ENCODE assay signal across 8 cellular contexts in the genomic region with DNA sequence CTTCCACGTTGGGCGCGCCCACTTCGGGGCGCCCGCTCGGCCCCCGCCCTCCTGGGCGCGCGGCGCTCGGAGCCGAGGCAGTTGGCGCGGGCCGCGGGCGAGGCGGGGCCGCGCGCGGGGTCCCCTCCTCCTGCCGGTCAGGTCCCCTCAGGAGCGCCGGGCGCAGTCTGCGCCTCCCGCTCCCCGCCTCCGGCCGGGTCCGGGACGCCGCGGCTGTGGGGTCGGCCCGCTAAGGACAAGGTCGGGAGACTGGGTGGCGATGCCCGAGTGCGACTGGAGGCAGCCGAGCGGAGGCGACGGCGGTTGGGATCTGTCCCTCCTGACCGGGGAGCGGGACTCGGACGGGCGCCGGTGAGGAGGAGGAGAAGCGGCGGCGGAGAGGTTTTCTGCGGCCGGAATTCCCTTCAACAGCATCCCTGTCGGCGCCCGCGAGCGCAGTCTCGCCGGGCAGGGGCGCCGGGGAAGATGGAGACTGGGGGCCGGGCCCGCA. TPM values are rescaled to one million over a fixed set of nuclear protein-coding genes. Genes with fewer than 3 reads are reported as not detected.
A peak's percentile ranks its signal among the peaks of the same experiment; 100 is the strongest.
DNase-seq lines count a peak whose midpoint lies in the region; ATAC-seq and TF ChIP-seq lines count a peak whose summit lies in the region.

A gene with protein sequence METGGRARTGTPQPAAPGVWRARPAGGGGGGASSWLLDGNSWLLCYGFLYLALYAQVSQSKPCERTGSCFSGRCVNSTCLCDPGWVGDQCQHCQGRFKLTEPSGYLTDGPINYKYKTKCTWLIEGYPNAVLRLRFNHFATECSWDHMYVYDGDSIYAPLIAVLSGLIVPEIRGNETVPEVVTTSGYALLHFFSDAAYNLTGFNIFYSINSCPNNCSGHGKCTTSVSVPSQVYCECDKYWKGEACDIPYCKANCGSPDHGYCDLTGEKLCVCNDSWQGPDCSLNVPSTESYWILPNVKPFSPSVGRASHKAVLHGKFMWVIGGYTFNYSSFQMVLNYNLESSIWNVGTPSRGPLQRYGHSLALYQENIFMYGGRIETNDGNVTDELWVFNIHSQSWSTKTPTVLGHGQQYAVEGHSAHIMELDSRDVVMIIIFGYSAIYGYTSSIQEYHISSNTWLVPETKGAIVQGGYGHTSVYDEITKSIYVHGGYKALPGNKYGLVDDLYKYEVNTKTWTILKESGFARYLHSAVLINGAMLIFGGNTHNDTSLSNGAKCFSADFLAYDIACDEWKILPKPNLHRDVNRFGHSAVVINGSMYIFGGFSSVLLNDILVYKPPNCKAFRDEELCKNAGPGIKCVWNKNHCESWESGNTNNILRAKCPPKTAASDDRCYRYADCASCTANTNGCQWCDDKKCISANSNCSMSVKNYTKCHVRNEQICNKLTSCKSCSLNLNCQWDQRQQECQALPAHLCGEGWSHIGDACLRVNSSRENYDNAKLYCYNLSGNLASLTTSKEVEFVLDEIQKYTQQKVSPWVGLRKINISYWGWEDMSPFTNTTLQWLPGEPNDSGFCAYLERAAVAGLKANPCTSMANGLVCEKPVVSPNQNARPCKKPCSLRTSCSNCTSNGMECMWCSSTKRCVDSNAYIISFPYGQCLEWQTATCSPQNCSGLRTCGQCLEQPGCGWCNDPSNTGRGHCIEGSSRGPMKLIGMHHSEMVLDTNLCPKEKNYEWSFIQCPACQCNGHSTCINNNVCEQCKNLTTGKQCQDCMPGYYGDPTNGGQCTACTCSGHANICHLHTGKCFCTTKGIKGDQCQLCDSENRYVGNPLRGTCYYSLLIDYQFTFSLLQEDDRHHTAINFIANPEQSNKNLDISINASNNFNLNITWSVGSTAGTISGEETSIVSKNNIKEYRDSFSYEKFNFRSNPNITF (N-terminal part only) (plus strand): TSS at position 80 of the 490 bp plus-strand sequence. CDS start 386 bp downstream, at position 466.

- H3K36me3 Mint-ChIP-seq in activated naive CD8-positive, alpha-beta T cell treated with anti-CD3 and anti-CD28 coated beads, Interleukin-2, amount 10 ng/mL, durations not matched to agents 7 days and 5 days = no peaks in the 10 kb centered on the region

- no peaks in the 10 kb centered on the region for H4K20me1 ChIP-seq in MM.1S (ENCODE audit: insufficient read depth, low read length)

- no peaks in the 10 kb centered on the region for H3K27me3 ChIP-seq in MM.1S (replicated peaks; ENCODE audit: insufficient read depth, low read length)
- H3K27me3 ChIP-seq in right cardiac atrium (ENCODE audit: control insufficient read depth, insufficient read depth) = no peaks in the 10 kb centered on the region

- WGBS in right cardiac atrium = under 1% methylated on average over 70 of the region's 70 CpGs

- H3K36me3 ChIP-seq in MM.1S (replicated peaks; ENCODE audit: insufficient read depth, low read length) = no peaks in the 10 kb centered on the region

- H3K9me2 ChIP-seq in MM.1S (replicated peaks; ENCODE audit: insufficient read depth, low read length) = no peaks in the 10 kb centered on the region

- H3K9ac ChIP-seq in MM.1S (ENCODE audit: low read length) = peak within 1 kb of the TSS; percentile 63; the same call in 1 of the 2 replicates

- peaks cover 10% of the 10 kb centered on the region; the same call in 1 of the 2 replicates for H3F3A ChIP-seq in MM.1S (ENCODE audit: insufficient read depth, low read length)

- peak within 1 kb of the TSS; percentile 65; the same call in 1 of the 2 replicates for H3K27ac ChIP-seq in MM.1S (ENCODE audit: low read length)
- H3K27ac ChIP-seq in right cardiac atrium (ENCODE audit: low read length) = no peak within 1 kb of the TSS

- TF ChIP-seq CTCF in HFF-Myc (IDR thresholded peaks at IDR 0.05; ENCODE audit: low read depth, low read length, missing control alignments) (no peak), MM.1S (IDR thresholded peaks at IDR 0.05; ENCODE audit: low read length) (no peak)

- H3K27ac Mint-ChIP-seq in activated naive CD8-positive, alpha-beta T cell treated with anti-CD3 and anti-CD28 coated beads, Interleukin-2, amount 10 ng/mL, durations not matched to agents 7 days and 5 days = no peak within 1 kb of the TSS

- H3K4me2 ChIP-seq in MM.1S (ENCODE audit: low read depth, low read length) = peak within 1 kb of the TSS; percentile 67

- intact Hi-C loops in right cardiac atrium (cut with DNase I) = no loop called here

- DNase-seq in activated T-cell treated with anti-CD3 and anti-CD28 coated beads for 48 hours (ENCODE audit: low read depth) (peak; percentile 2), activated T-cell treated with anti-CD3 and anti-CD28 coated beads for 4 hours (no peak), HFF-Myc (ENCODE audit: extremely low read depth, low read depth) (no peak), MM.1S (peak; percentile 77), right cardiac atrium (peak; percentile 33 to 70 (median 66)), renal cortical epithelial cell (ENCODE audit: low read depth) (no peak), NK-92 (lab: John Stamatoyannopoulos, UW; ENCODE audit: unreplicated experiment) (no peak)
- peak; percentile 56 for DNase-seq in activated naive CD8-positive, alpha-beta T cell treated with anti-CD3 and anti-CD28 coated beads, Interleukin-2, amount 10 ng/mL, durations not matched to agents 7 days and 5 days

- H2AFZ ChIP-seq in MM.1S (ENCODE audit: low read length) = peak within 1 kb of the TSS; percentile 90

- H3K9me3 ChIP-seq in MM.1S (replicated peaks; ENCODE audit: insufficient read depth, low read length) (no peaks in the 10 kb centered on the region), right cardiac atrium (ENCODE audit: control insufficient read depth, low read length) (no peaks in the 10 kb centered on the region)

- H3K79me2 ChIP-seq in MM.1S (ENCODE audit: low read length) = peaks cover 18% of the 10 kb centered on the region

- H3K4me3 ChIP-seq in HFF-Myc (replicated peaks; ENCODE audit: low read depth, low read length) (peak within 1 kb of the TSS; percentile 45), MM.1S (ENCODE audit: low read length) (peak within 1 kb of the TSS; percentile 80), right cardiac atrium (ENCODE audit: low read length) (peak within 1 kb of the TSS; percentile 71)

- POLR2A ChIA-PET in activated naive CD8-positive, alpha-beta T cell treated with anti-CD3 and anti-CD28 coated beads, Interleukin-2, amount 10 ng/mL, durations not matched to agents 7 days and 5 days (lab: Charles Lee) = no interaction called here

- H3K4me3 Mint-ChIP-seq in activated naive CD8-positive, alpha-beta T cell treated with anti-CD3 and anti-CD28 coated beads, Interleukin-2, amount 10 ng/mL, durations not matched to agents 7 days and 5 days = peak within 1 kb of the TSS; percentile 72

- H3K27me3 Mint-ChIP-seq in activated naive CD8-positive, alpha-beta T cell treated with anti-CD3 and anti-CD28 coated beads, Interleukin-2, amount 10 ng/mL, durations not matched to agents 7 days and 5 days = peaks cover 63% of the 10 kb centered on the region

- H3K4me1 ChIP-seq in MM.1S (ENCODE audit: low read length) (0 out of 2 replicates have a peak, but pooled peaks cover 3% of the 10 kb centered on the region), right cardiac atrium (ENCODE audit: control insufficient read depth, insufficient read depth, low read length) (no peaks in the 10 kb centered on the region)

- H3K9me3 Mint-ChIP-seq in activated naive CD8-positive, alpha-beta T cell treated with anti-CD3 and anti-CD28 coated beads, Interleukin-2, amount 10 ng/mL, durations not matched to agents 7 days and 5 days = no peaks in the 10 kb centered on the region

- peaks cover 6% of the 10 kb centered on the region for H3K4me1 Mint-ChIP-seq in activated naive CD8-positive, alpha-beta T cell treated with anti-CD3 and anti-CD28 coated beads, Interleukin-2, amount 10 ng/mL, durations not matched to agents 7 days and 5 days

- peak; percentile 62 for ATAC-seq in activated naive CD8-positive, alpha-beta T cell treated with anti-CD3 and anti-CD28 coated beads, Interleukin-2, amount 10 ng/mL, durations not matched to agents 7 days and 5 days (ENCODE audit: low read depth)
- peak; percentile 84 to 87 for ATAC-seq in right cardiac atrium

RNA-seq across cellular contexts. Expression of the gene that starts here (rescaled TPM):
- total RNA-seq in activated naive CD8-positive, alpha-beta T cell treated with anti-CD3 and anti-CD28 coated beads, Interleukin-2, amount 10 ng/mL, durations not matched to agents 7 days and 5 days = not detected
- total RNA-seq in right cardiac atrium (1 to 10 TPM; 1.8 to 2.2 (median 2.1) TPM), renal cortical epithelial cell (5.0 and 12.3 TPM in 2 replicates)
- 0.75 TPM for polyA plus RNA-seq in right cardiac atrium

Comparison
In these comparisons a context has a peak if more than half of its experiments do, and no peak if none do; other contexts are left out.
1. DNase-seq: peak in activated T-cell treated with anti-CD3 and anti-CD28 coated beads for 48 hours (single experiment), MM.1S (single experiment) and right cardiac atrium (3 of 3); none in activated T-cell treated with anti-CD3 and anti-CD28 coated beads for 4 hours (single experiment), HFF-Myc (single experiment), renal cortical epithelial cell (single experiment) and NK-92 (single experiment).
2. Peak in DNase-seq and ATAC-seq in activated naive CD8-positive, alpha-beta T cell treated with anti-CD3 and anti-CD28 coated beads, Interleukin-2, amount 10 ng/mL, durations not matched to agents 7 days and 5 days; RNA of the gene not detected or under 1 TPM.
3. Peak in every context shown above with its lines, with median percentiles within 50 percentile points of each other: H3K4me3 ChIP-seq.